In the genomic region with DNA sequence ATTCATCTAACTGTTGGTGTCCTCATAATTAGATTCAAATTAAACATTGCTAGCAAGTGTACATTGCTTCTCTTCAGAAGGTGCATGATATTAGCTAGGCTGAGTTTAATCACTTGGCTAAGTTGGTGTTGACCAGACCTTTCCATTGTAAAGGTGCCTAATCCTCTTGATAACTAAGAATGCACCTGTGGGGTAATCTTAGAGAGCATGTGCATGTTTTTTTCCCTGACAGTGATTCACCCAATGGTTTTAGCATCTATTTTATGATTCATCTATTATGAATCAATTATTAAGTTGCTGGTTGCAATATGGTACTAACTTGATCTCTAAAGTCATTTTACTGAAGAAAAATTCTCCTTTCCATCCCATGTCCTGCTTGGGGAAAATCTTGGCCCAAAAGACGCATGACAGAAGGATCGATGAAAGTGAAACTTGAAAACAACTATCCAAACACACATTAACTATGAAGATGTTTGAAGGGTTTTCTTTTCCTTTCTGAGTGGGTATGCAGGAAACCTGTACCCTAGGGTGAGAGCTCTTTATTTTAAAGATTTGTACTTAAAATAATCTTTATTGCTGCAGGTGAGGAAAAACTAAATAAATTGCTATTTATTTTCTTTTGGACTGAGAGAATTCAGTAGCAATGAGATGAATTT, we compare ENCODE assay signal across 7 cellular contexts.
DNase-seq lines count a peak whose midpoint lies in the region; ATAC-seq, FAIRE-seq and TF ChIP-seq lines count a peak whose summit lies in the region.
"Not testable (repeated sequence)": the region's sequence is repeated elsewhere in the genome, so short reads cannot be mapped to it uniquely, and the experiment has no call there.

No MANE protein-coding gene starts in this region.

- H3K27ac Mint-ChIP-seq in HFFc6 = peak overlapping the region; percentile 1; the same call in 1 of the 2 replicates
- H3K27ac Mint-ChIP-seq in T-helper 1 cell treated with Interleukin-12 subunit alpha and Interleukin-12 subunit beta and Interleukin-4 antibody, amounts not matched to agents 30 μg/mL and 1 μg/mL, for 36 hours = peak overlapping the region; percentile 64
- not testable (repeated sequence) for H3K27ac Mint-ChIP-seq in astrocyte (ENCODE audit: unreplicated experiment)

- H3K27ac ChIP-seq in astrocyte (ENCODE audit: low read depth, low read length) = not testable (repeated sequence)
- peak overlapping the region; percentile 41 for H3K27ac ChIP-seq in left ventricle myocardium inferior (replicated peaks)

- ATAC-seq in activated T-cell treated with anti-CD3 and anti-CD28 coated beads, Interleukin-2, amount 50 U/mL, for 4 hours = peak; percentile 62 to 69

- H3K9me3 Mint-ChIP-seq in HFFc6; T-helper 1 cell treated with Interleukin-12 subunit alpha and Interleukin-12 subunit beta and Interleukin-4 antibody, amounts not matched to agents 30 μg/mL and 1 μg/mL, for 36 hours; activated T-cell treated with anti-CD3 and anti-CD28 coated beads, Interleukin-2, amount 50 U/mL, for 4 hours; astrocyte (ENCODE audit: unreplicated experiment): not testable (repeated sequence)

- not testable (repeated sequence) for H3K4me3 ChIP-seq in astrocyte (ENCODE audit: insufficient read depth, low read depth, low read length); left ventricle myocardium inferior; skeletal muscle satellite cell (ENCODE audit: low read length)

- H3K27me3 ChIP-seq in astrocyte (ENCODE audit: insufficient read depth, low read length); left ventricle myocardium inferior (ENCODE audit: low read depth); skeletal muscle satellite cell (ENCODE audit: control insufficient read depth, insufficient read depth, low read length): not testable (repeated sequence)

- peaks cover 54% of the 10 kb centered on the region for H4K20me1 ChIP-seq in astrocyte (ENCODE audit: insufficient read depth, low read length)

- peak; percentile 32 for FAIRE-seq in astrocyte (lab: Jason Lieb, UNC)

- peak; percentile 45 for DNase-seq in ELR (ENCODE audit: low read depth)
- not testable (repeated sequence) for DNase-seq in HFFc6; activated T-cell treated with anti-CD3 and anti-CD28 coated beads, Interleukin-2, amount 50 U/mL, for 4 hours; astrocyte (ENCODE audit: low read depth); left ventricle myocardium inferior

- H3K4me2 ChIP-seq in astrocyte (ENCODE audit: low read length) = not testable (repeated sequence)
- peak overlapping the region; percentile 5 for H3K4me2 ChIP-seq in skeletal muscle satellite cell (ENCODE audit: low read length)

- H3K36me3 Mint-ChIP-seq in HFFc6 (ENCODE audit: low read depth) = peaks cover 27% of the 10 kb centered on the region
- not testable (repeated sequence) for H3K36me3 Mint-ChIP-seq in T-helper 1 cell treated with Interleukin-12 subunit alpha and Interleukin-12 subunit beta and Interleukin-4 antibody, amounts not matched to agents 30 μg/mL and 1 μg/mL, for 36 hours (ENCODE audit: low read depth); activated T-cell treated with anti-CD3 and anti-CD28 coated beads, Interleukin-2, amount 50 U/mL, for 4 hours (ENCODE audit: insufficient read depth); astrocyte (ENCODE audit: low read depth, unreplicated experiment)

- H3K79me2 ChIP-seq in astrocyte (ENCODE audit: insufficient read depth, low read length) = peaks cover 92% of the 10 kb centered on the region

- not testable (repeated sequence) for H3K27me3 Mint-ChIP-seq in HFFc6 (ENCODE audit: insufficient read depth); T-helper 1 cell treated with Interleukin-12 subunit alpha and Interleukin-12 subunit beta and Interleukin-4 antibody, amounts not matched to agents 30 μg/mL and 1 μg/mL, for 36 hours (ENCODE audit: low read depth); activated T-cell treated with anti-CD3 and anti-CD28 coated beads, Interleukin-2, amount 50 U/mL, for 4 hours (ENCODE audit: low read depth); astrocyte (ENCODE audit: low read depth, unreplicated experiment)

- H3K36me3 ChIP-seq in astrocyte (ENCODE audit: insufficient read depth, low read length); left ventricle myocardium inferior; skeletal muscle satellite cell (ENCODE audit: insufficient read depth, low read length): not testable (repeated sequence)

- intact Hi-C loops in left ventricle myocardium inferior (cut with micrococcal nuclease) = not testable (repeated sequence)

- H3K9me3 ChIP-seq in astrocyte (ENCODE audit: insufficient read depth, low read depth, low read length); left ventricle myocardium inferior (replicated peaks); skeletal muscle satellite cell (replicated peaks; ENCODE audit: low read length): not testable (repeated sequence)

- H3K9ac ChIP-seq in astrocyte (ENCODE audit: low read length); skeletal muscle satellite cell (ENCODE audit: low read depth, low read length): not testable (repeated sequence)

- H3K4me3 Mint-ChIP-seq in HFFc6; astrocyte (ENCODE audit: unreplicated experiment): not testable (repeated sequence)
- peak overlapping the region; percentile 68 for H3K4me3 Mint-ChIP-seq in T-helper 1 cell treated with Interleukin-12 subunit alpha and Interleukin-12 subunit beta and Interleukin-4 antibody, amounts not matched to agents 30 μg/mL and 1 μg/mL, for 36 hours
- peak overlapping the region; percentile 3 for H3K4me3 Mint-ChIP-seq in activated T-cell treated with anti-CD3 and anti-CD28 coated beads, Interleukin-2, amount 50 U/mL, for 4 hours

- H3K4me1 Mint-ChIP-seq in HFFc6 (ENCODE audit: low read depth) (peaks cover 55% of the 10 kb centered on the region), astrocyte (ENCODE audit: low read depth, unreplicated experiment) (peaks cover 18% of the 10 kb centered on the region)
- peaks cover 11% of the 10 kb centered on the region for H3K4me1 Mint-ChIP-seq in T-helper 1 cell treated with Interleukin-12 subunit alpha and Interleukin-12 subunit beta and Interleukin-4 antibody, amounts not matched to agents 30 μg/mL and 1 μg/mL, for 36 hours (ENCODE audit: low read depth)
- not testable (repeated sequence) for H3K4me1 Mint-ChIP-seq in activated T-cell treated with anti-CD3 and anti-CD28 coated beads, Interleukin-2, amount 50 U/mL, for 4 hours (ENCODE audit: low read depth)

- TF ChIP-seq CTCF in HFFc6 (IDR thresholded peaks at IDR 0.05); astrocyte (IDR thresholded peaks at IDR 0.05; ENCODE audit: insufficient read depth, low read depth, low read length); left ventricle myocardium inferior (IDR thresholded peaks at IDR 0.05; ENCODE audit: borderline replicate concordance): not testable (repeated sequence)

- not testable (repeated sequence) for H2AFZ ChIP-seq in astrocyte (ENCODE audit: low read depth, low read length)

- H3K4me1 ChIP-seq in astrocyte (ENCODE audit: insufficient read depth, low read length) = peaks cover 14% of the 10 kb centered on the region
- H3K4me1 ChIP-seq in left ventricle myocardium inferior = peaks cover 94% of the 10 kb centered on the region
- peaks cover 24% of the 10 kb centered on the region for H3K4me1 ChIP-seq in skeletal muscle satellite cell (ENCODE audit: control insufficient read depth, insufficient read depth, low read length)
